In genomic region chr16:30977502-30977901, GRCh38 we compare ENCODE assay signal across 7 cellular contexts. TPM values are rescaled to one million over a fixed set of nuclear protein-coding genes. Genes with fewer than 3 reads are reported as not detected.
DNase-seq lines count a peak whose midpoint lies in the region; ATAC-seq and TF ChIP-seq lines count a peak whose summit lies in the region.
"Had no signal": no experiment of that assay in that cellular context is flagged by ENCODE, and none has a peak within 500 bp of the region (broad histone marks: within the 10 kb centered on the region; RNA-seq: fewer than 3 reads in every experiment).

No MANE protein-coding gene starts in this region.

- no peak overlapping the region for H4K8ac ChIP-seq in mesendoderm (ENCODE audit: low read depth, low read length)

- in situ Hi-C loops in GM13977 (cut with MboI; ENCODE audit: low pct_unique_long_range_greater_than_20kb, low sequenced_read_pairs, unreplicated experiment) = no loop called here

- TF ChIP-seq CTCF in GM13977 (IDR thresholded peaks at IDR 0.05; ENCODE audit: extremely low read depth, insufficient read depth, missing control alignments) = peak; percentile 43

- peaks cover 5% of the 10 kb centered on the region for H3K79me1 ChIP-seq in mesendoderm (ENCODE audit: low read length)

- no peak overlapping the region for H3K4me2 ChIP-seq in mesendoderm (ENCODE audit: low read length)

- no peak overlapping the region for H3K4me3 ChIP-seq in mesendoderm (ENCODE audit: low read length)
- H3K4me3 ChIP-seq: coronary artery had no signal

- no peak overlapping the region for H3K9ac ChIP-seq in mesendoderm (ENCODE audit: low read length)

- H3K27ac ChIP-seq in mesendoderm (ENCODE audit: low read depth, low read length) = no peak overlapping the region
- H3K27ac ChIP-seq in substantia nigra (ENCODE audit: low read depth, low read length, poor library complexity, severe bottlenecking) = no peak overlapping the region
- H3K27ac ChIP-seq: coronary artery had no signal

- no peaks in the 10 kb centered on the region for H3K4me1 ChIP-seq in mesendoderm (ENCODE audit: control insufficient read depth, low read depth, low read length)

- H3K18ac ChIP-seq in mesendoderm (ENCODE audit: low read length) = no peak overlapping the region

- no peak overlapping the region for H3K4ac ChIP-seq in mesendoderm (ENCODE audit: low read depth, low read length)

- H2BK15ac ChIP-seq in mesendoderm (replicated peaks; ENCODE audit: low read depth) = no peak overlapping the region

- no peaks in the 10 kb centered on the region for H3K79me2 ChIP-seq in mesendoderm (ENCODE audit: control insufficient read depth, insufficient read depth, low read length)

- H3K56ac ChIP-seq in mesendoderm (ENCODE audit: low read length) = no peak overlapping the region

- no peaks in the 10 kb centered on the region for H3K27me3 ChIP-seq in mesendoderm (ENCODE audit: insufficient read depth, low read length, poor library complexity)

- no peak overlapping the region for H3K23ac ChIP-seq in mesendoderm (ENCODE audit: low read length)

- H3K36me3 ChIP-seq in mesendoderm (ENCODE audit: control insufficient read depth, insufficient read depth, low read length) = peaks cover 21% of the 10 kb centered on the region

- DNase-seq in GM13977 (ENCODE audit: low spot score) (no peak), mesendoderm (peak; percentile 48), DMS153 treated with DMSO at 0.1 percent for 48 hours (lab: John Stamatoyannopoulos, UW; ENCODE audit: unreplicated experiment) (no peak), substantia nigra (lab: John Stamatoyannopoulos, UW) (no peak)

- H2BK5ac ChIP-seq in mesendoderm (ENCODE audit: low read length) = no peak overlapping the region

- no peak overlapping the region for H2AK5ac ChIP-seq in mesendoderm (ENCODE audit: low read length)

- no CpG with 5 or more reads among the region's 17 CpGs for WGBS in mesendoderm (ENCODE audit: extremely low coverage, insufficient coverage, low lambda C conversion rate)

- no peak overlapping the region for H2BK120ac ChIP-seq in mesendoderm (ENCODE audit: low read depth, low read length)

- no peak overlapping the region for H4K5ac ChIP-seq in mesendoderm (ENCODE audit: low read length)

- ATAC-seq in SK-N-SH treated with all-trans-retinoic acid at 6 μM for 48 hours = peak; percentile 37
- ATAC-seq in HG02571 (IDR thresholded peaks at IDR 0.05; ENCODE audit: unreplicated experiment) = no peak

TF ChIP-seq in SK-N-SH treated with all-trans-retinoic acid at 6 μM for 48 hours, 23 proteins besides CTCF, POLR2A, EP300 and RAD21:
- TF ChIP-seq TSHZ2 (CRISPR knock-in tag; IDR thresholded peaks at IDR 0.05) = no peak

RNA-seq across cellular contexts. Expression of gene HSD3B7, which starts 7.5 kb away (rescaled TPM):
- 1.8 TPM for polyA plus RNA-seq in mesendoderm (2013, experiment 1 of 2)
- polyA plus RNA-seq in mesendoderm (2013, experiment 2 of 2) = 1.9 TPM

RNA-seq across cellular contexts. Expression of gene SETD1A, which starts 19.9 kb away (rescaled TPM):
- 27.7 TPM for polyA plus RNA-seq in mesendoderm (2013, experiment 1 of 2)
- 25.3 TPM for polyA plus RNA-seq in mesendoderm (2013, experiment 2 of 2)

RNA-seq across cellular contexts. Expression of gene ORAI3, which starts 28.6 kb away (rescaled TPM):
- polyA plus RNA-seq in mesendoderm (2013, experiment 1 of 2) = 3.6 TPM
- 3.5 TPM for polyA plus RNA-seq in mesendoderm (2013, experiment 2 of 2)

RNA-seq across cellular contexts. Expression of gene STX1B, which starts 32.9 kb away (rescaled TPM):
- 4.5 TPM for polyA plus RNA-seq in mesendoderm (2013, experiment 1 of 2)
- polyA plus RNA-seq in mesendoderm (2013, experiment 2 of 2) = 4.0 TPM

RNA-seq across cellular contexts. Expression of gene FBXL19, which starts 54.1 kb away (rescaled TPM):
- 46.9 TPM for polyA plus RNA-seq in mesendoderm (2013, experiment 1 of 2)
- 47.5 TPM for polyA plus RNA-seq in mesendoderm (2013, experiment 2 of 2)
